In the genomic region with DNA sequence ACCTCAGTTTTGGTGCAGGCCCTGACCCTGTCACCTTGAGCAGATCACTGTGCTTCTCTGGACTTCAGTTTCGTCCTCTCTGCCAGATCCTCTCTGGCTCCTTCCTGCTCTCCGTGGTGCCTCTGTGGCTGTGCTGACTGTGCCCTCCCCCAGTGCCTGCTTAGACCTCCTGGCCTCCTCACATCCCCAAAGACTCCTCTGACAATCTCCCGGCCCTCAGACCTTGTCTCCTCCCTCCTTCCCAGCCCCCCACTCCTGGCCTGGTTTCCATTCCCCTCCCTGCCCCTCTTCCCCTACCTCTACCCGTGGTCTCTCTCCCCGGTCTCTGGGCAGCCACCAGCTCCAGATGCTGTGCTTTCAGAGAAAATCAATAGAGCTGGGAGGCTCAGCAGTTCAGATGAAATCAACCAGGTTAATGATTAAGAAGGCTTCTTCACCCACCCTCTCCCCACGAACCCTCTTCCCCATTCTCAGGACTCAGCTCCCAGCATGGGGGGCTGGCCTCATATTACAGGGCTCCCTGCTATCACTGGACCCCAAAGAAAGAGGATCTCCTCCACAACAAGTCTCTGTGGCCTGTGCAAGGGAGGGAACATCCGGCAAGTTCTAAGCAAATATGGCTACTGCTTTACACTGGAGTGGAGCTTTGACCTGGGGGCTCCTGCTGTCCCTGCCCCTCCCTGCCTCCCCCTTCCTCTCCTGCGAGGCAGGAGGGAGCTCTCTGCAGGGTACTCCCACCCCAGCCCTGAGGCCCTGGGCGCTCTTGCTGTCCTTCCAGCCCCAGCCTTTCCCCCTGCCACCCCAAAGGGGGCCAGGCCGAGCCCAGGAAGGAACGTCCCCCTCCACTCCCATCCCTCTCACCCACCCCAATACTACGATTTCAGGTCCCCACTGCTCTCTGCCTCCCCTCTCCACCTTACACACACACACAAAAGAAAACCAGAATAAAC, we compare ENCODE assay signal across 1 cellular context.
TF ChIP-seq lines count a peak whose summit lies in the region.

No MANE protein-coding gene starts in this region.

TF ChIP-seq in HepG2, 621 proteins besides CTCF, POLR2A, EP300 and RAD21 (continued from another document and continues in another):
- TF ChIP-seq SP5 (CRISPR knock-in tag; IDR thresholded peaks at IDR 0.05; ENCODE audit: borderline replicate concordance, low read depth): peak; percentile 14; the same call in 1 of the 2 replicates
- TF ChIP-seq ZFY (CRISPR knock-in tag; IDR thresholded peaks at IDR 0.05): peak; percentile 25; the same call in 1 of the 2 replicates
- TF ChIP-seq SNRNP70 (IDR thresholded peaks at IDR 0.05; ENCODE audit: low read depth, low read length): no peak
- no peak for TF ChIP-seq ZNF546 (CRISPR knock-in tag; conservative IDR thresholded peaks at IDR 0.05)
- TF ChIP-seq YY1 (IDR thresholded peaks at IDR 0.05; ENCODE audit: insufficient read depth, insufficient replicate concordance, low read depth, low read length): peak; percentile 79
- TF ChIP-seq SMAD3 (CRISPR knock-in tag; IDR thresholded peaks at IDR 0.05): no peak
- peak; percentile 25; the same call in 1 of the 2 replicates for TF ChIP-seq ZNF652 (CRISPR knock-in tag; IDR thresholded peaks at IDR 0.05; ENCODE audit: borderline replicate concordance, low read depth)
- TF ChIP-seq HOXA7 (CRISPR knock-in tag; IDR thresholded peaks at IDR 0.05): no peak
- TF ChIP-seq ZNF605 (CRISPR knock-in tag; IDR thresholded peaks at IDR 0.05): no peak
- no peak for TF ChIP-seq NFYC (CRISPR knock-in tag; IDR thresholded peaks at IDR 0.05)
- TF ChIP-seq IRF2 (CRISPR knock-in tag; IDR thresholded peaks at IDR 0.05): no peak; the same call in 1 of the 2 replicates
- no peak for TF ChIP-seq NFIB (CRISPR knock-in tag; IDR thresholded peaks at IDR 0.05; ENCODE audit: borderline replicate concordance)
- TF ChIP-seq, protein P1, sequence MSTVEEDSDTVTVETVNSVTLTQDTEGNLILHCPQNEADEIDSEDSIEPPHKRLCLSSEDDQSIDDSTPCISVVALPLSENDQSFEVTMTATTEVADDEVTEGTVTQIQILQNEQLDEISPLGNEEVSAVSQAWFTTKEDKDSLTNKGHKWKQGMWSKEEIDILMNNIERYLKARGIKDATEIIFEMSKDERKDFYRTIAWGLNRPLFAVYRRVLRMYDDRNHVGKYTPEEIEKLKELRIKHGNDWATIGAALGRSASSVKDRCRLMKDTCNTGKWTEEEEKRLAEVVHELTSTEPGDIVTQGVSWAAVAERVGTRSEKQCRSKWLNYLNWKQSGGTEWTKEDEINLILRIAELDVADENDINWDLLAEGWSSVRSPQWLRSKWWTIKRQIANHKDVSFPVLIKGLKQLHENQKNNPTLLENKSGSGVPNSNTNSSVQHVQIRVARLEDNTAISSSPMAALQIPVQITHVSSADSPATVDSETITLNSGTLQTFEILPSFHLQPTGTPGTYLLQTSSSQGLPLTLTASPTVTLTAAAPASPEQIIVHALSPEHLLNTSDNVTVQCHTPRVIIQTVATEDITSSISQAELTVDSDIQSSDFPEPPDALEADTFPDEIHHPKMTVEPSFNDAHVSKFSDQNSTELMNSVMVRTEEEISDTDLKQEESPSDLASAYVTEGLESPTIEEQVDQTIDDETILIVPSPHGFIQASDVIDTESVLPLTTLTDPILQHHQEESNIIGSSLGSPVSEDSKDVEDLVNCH (CRISPR knock-in tag; IDR thresholded peaks at IDR 0.05): no peak
- TF ChIP-seq, protein P2, sequence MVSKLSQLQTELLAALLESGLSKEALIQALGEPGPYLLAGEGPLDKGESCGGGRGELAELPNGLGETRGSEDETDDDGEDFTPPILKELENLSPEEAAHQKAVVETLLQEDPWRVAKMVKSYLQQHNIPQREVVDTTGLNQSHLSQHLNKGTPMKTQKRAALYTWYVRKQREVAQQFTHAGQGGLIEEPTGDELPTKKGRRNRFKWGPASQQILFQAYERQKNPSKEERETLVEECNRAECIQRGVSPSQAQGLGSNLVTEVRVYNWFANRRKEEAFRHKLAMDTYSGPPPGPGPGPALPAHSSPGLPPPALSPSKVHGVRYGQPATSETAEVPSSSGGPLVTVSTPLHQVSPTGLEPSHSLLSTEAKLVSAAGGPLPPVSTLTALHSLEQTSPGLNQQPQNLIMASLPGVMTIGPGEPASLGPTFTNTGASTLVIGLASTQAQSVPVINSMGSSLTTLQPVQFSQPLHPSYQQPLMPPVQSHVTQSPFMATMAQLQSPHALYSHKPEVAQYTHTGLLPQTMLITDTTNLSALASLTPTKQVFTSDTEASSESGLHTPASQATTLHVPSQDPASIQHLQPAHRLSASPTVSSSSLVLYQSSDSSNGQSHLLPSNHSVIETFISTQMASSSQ (IDR thresholded peaks at IDR 0.05; ENCODE audit: low read depth): peak; percentile 95
- TF ChIP-seq, protein P2 (CRISPR knock-in tag; IDR thresholded peaks at IDR 0.05; ENCODE audit: borderline replicate concordance): peak; percentile 97; the same call in 1 of the 2 replicates
- TF ChIP-seq ZNF614 (CRISPR knock-in tag; IDR thresholded peaks at IDR 0.05; ENCODE audit: borderline replicate concordance): no peak
- TF ChIP-seq KAT7 (CRISPR knock-in tag; IDR thresholded peaks at IDR 0.05; ENCODE audit: borderline replicate concordance): no peak; the same call in 1 of the 2 replicates
- no peak for TF ChIP-seq SMARCE1 (IDR thresholded peaks at IDR 0.05; ENCODE audit: borderline replicate concordance)
- TF ChIP-seq, protein P3, sequence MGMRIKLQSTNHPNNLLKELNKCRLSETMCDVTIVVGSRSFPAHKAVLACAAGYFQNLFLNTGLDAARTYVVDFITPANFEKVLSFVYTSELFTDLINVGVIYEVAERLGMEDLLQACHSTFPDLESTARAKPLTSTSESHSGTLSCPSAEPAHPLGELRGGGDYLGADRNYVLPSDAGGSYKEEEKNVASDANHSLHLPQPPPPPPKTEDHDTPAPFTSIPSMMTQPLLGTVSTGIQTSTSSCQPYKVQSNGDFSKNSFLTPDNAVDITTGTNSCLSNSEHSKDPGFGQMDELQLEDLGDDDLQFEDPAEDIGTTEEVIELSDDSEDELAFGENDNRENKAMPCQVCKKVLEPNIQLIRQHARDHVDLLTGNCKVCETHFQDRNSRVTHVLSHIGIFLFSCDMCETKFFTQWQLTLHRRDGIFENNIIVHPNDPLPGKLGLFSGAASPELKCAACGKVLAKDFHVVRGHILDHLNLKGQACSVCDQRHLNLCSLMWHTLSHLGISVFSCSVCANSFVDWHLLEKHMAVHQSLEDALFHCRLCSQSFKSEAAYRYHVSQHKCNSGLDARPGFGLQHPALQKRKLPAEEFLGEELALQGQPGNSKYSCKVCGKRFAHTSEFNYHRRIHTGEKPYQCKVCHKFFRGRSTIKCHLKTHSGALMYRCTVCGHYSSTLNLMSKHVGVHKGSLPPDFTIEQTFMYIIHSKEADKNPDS (CRISPR knock-in tag; IDR thresholded peaks at IDR 0.05): no peak
- no peak; the same call in 1 of the 2 replicates for TF ChIP-seq TOE1 (CRISPR knock-in tag; IDR thresholded peaks at IDR 0.05)
- no peak; the same call in 1 of the 2 replicates for TF ChIP-seq HIVEP1 (CRISPR knock-in tag; IDR thresholded peaks at IDR 0.05)
- TF ChIP-seq, protein P4, sequence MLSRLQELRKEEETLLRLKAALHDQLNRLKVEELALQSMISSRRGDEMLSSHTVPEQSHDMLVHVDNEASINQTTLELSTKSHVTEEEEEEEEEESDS (CRISPR knock-in tag; IDR thresholded peaks at IDR 0.05; ENCODE audit: borderline replicate concordance): no peak
- no peak for TF ChIP-seq CHCHD3 (CRISPR knock-in tag; IDR thresholded peaks at IDR 0.05)
- no peak for TF ChIP-seq SMAD9 (CRISPR knock-in tag; IDR thresholded peaks at IDR 0.05)
- TF ChIP-seq FLYWCH1 (CRISPR knock-in tag; IDR thresholded peaks at IDR 0.05): no peak
- TF ChIP-seq GABPB1 (CRISPR knock-in tag; IDR thresholded peaks at IDR 0.05): peak; percentile 4; the same call in 1 of the 2 replicates
- no peak for TF ChIP-seq JUNB (CRISPR knock-in tag; IDR thresholded peaks at IDR 0.05; ENCODE audit: borderline replicate concordance)
- no peak for TF ChIP-seq ARHGAP35 (CRISPR knock-in tag; IDR thresholded peaks at IDR 0.05; ENCODE audit: borderline replicate concordance)
- TF ChIP-seq, protein P5, sequence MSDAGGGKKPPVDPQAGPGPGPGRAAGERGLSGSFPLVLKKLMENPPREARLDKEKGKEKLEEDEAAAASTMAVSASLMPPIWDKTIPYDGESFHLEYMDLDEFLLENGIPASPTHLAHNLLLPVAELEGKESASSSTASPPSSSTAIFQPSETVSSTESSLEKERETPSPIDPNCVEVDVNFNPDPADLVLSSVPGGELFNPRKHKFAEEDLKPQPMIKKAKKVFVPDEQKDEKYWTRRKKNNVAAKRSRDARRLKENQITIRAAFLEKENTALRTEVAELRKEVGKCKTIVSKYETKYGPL (CRISPR knock-in tag; IDR thresholded peaks at IDR 0.05): no peak
- TF ChIP-seq IKZF1 (IDR thresholded peaks at IDR 0.05): no peak
- no peak for TF ChIP-seq ZNF17 (CRISPR knock-in tag; IDR thresholded peaks at IDR 0.05)
- TF ChIP-seq KAT8 (CRISPR knock-in tag; IDR thresholded peaks at IDR 0.05): peak; percentile 19; the same call in 1 of the 2 replicates
- TF ChIP-seq SETDB1 (CRISPR knock-in tag; IDR thresholded peaks at IDR 0.05; ENCODE audit: borderline replicate concordance): no peak
- no peak for TF ChIP-seq ZKSCAN1 (IDR thresholded peaks at IDR 0.05; ENCODE audit: low read length)
- TF ChIP-seq SRSF4 (IDR thresholded peaks at IDR 0.05; ENCODE audit: low read depth, low read length, poor library complexity, severe bottlenecking): no peak
- TF ChIP-seq, protein P6, sequence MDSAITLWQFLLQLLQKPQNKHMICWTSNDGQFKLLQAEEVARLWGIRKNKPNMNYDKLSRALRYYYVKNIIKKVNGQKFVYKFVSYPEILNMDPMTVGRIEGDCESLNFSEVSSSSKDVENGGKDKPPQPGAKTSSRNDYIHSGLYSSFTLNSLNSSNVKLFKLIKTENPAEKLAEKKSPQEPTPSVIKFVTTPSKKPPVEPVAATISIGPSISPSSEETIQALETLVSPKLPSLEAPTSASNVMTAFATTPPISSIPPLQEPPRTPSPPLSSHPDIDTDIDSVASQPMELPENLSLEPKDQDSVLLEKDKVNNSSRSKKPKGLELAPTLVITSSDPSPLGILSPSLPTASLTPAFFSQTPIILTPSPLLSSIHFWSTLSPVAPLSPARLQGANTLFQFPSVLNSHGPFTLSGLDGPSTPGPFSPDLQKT (CRISPR knock-in tag; IDR thresholded peaks at IDR 0.05; ENCODE audit: borderline replicate concordance): no peak
- no peak; the same call in 1 of the 2 replicates for TF ChIP-seq HDAC2 (CRISPR knock-in tag; IDR thresholded peaks at IDR 0.05)
- TF ChIP-seq, protein P7, sequence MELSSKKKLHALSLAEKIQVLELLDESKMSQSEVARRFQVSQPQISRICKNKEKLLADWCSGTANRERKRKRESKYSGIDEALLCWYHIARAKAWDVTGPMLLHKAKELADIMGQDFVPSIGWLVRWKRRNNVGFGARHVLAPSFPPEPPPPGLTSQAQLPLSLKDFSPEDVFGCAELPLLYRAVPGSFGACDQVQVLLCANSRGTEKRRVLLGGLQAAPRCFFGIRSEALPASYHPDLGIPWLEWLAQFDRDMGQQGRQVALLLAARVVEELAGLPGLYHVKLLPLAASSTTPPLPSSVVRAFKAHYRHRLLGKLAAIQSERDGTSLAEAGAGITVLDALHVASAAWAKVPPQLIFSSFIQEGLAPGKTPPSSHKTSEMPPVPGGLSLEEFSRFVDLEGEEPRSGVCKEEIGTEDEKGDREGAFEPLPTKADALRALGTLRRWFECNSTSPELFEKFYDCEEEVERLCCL (CRISPR knock-in tag; IDR thresholded peaks at IDR 0.05; ENCODE audit: borderline replicate concordance): no peak
- no peak for TF ChIP-seq PRPF4 (IDR thresholded peaks at IDR 0.05; ENCODE audit: low read depth, low read length, poor library complexity, severe bottlenecking)
- TF ChIP-seq ZNF12 (CRISPR knock-in tag; IDR thresholded peaks at IDR 0.05): no peak
- TF ChIP-seq ZNF75D (CRISPR knock-in tag; IDR thresholded peaks at IDR 0.05; ENCODE audit: borderline replicate concordance): no peak
- no peak for TF ChIP-seq GLI4 (CRISPR knock-in tag; IDR thresholded peaks at IDR 0.05; ENCODE audit: borderline replicate concordance)
- peak; percentile 28; the same call in 1 of the 2 replicates for TF ChIP-seq ZNF761 (CRISPR knock-in tag; conservative IDR thresholded peaks at IDR 0.05)
- TF ChIP-seq FIP1L1 (IDR thresholded peaks at IDR 0.05; ENCODE audit: borderline replicate concordance, insufficient read depth, low read depth, low read length): no peak
- TF ChIP-seq TRIM24 (CRISPR knock-in tag; IDR thresholded peaks at IDR 0.05): no peak
- TF ChIP-seq ZNF713 (CRISPR knock-in tag; IDR thresholded peaks at IDR 0.05): no peak
- TF ChIP-seq ARNTL (CRISPR knock-in tag; IDR thresholded peaks at IDR 0.05): no peak
- TF ChIP-seq RFXAP (CRISPR knock-in tag; IDR thresholded peaks at IDR 0.05; ENCODE audit: borderline replicate concordance): peak; percentile 62; the same call in 1 of the 2 replicates
